ENCODE assay signal across 8 cellular contexts in the genomic region with DNA sequence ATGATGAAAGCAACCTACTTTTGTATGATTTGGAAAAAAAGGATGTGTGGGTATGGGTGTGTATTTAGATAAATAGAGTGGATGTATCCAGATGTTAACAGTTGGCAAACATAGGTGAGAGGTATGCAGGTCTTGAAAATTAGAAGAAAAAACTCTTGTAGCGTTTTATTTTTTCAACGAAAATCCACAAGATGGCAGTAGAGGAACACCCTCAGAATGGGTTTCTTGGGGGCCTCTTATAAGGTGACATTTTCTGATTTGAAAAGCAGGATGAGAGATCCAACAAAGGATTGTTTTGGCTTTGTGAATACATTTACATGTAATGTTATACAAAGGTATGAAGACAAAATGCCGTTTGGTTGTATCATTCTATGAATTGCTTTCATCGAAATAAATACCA.
DNase-seq lines count a peak whose midpoint lies in the region; ATAC-seq, FAIRE-seq and TF ChIP-seq lines count a peak whose summit lies in the region.

No MANE protein-coding gene starts in this region.

- H3K4me3 ChIP-seq in neuronal stem cell (ENCODE audit: low read length in 2 of 2): no peak overlapping the region
- no peak overlapping the region for H3K4me3 ChIP-seq in effector memory CD4-positive, alpha-beta T cell (ENCODE audit: insufficient read depth, low read depth, low read length, poor library complexity, severe bottlenecking)

- no peak overlapping the region for H3K14ac ChIP-seq in neuronal stem cell (ENCODE audit: low read length)

- H2BK15ac ChIP-seq in neuronal stem cell (ENCODE audit: low read length): no peak overlapping the region

- H3K18ac ChIP-seq in neuronal stem cell (ENCODE audit: low read length): no peak overlapping the region

- H3K36me3 ChIP-seq in neuronal stem cell (replicated peaks in 1 of 2; ENCODE audit: control insufficient read depth in 2 of 2, insufficient read depth in 2 of 2, low read length in 2 of 2): no peaks in the 10 kb centered on the region
- no peaks in the 10 kb centered on the region for H3K36me3 ChIP-seq in effector memory CD4-positive, alpha-beta T cell (ENCODE audit: control insufficient read depth, insufficient read depth, low read length)

- H3K9me3 ChIP-seq in neuronal stem cell (replicated peaks in 1 of 2; ENCODE audit: control insufficient read depth in 2 of 2, insufficient read depth in 1 of 2, low read depth in 1 of 2, low read length in 2 of 2): no peaks in the 10 kb centered on the region
- no peaks in the 10 kb centered on the region for H3K9me3 ChIP-seq in effector memory CD4-positive, alpha-beta T cell (ENCODE audit: control insufficient read depth, low read length)

- H4K8ac ChIP-seq in neuronal stem cell (ENCODE audit: low read depth, low read length): no peak overlapping the region

- no peaks in the 10 kb centered on the region for H3K27me3 ChIP-seq in neuronal stem cell (ENCODE audit: control insufficient read depth in 3 of 3, insufficient read depth in 3 of 3, low read depth in 1 of 3, low read length in 3 of 3)
- H3K27me3 ChIP-seq in effector memory CD4-positive, alpha-beta T cell (replicated peaks; ENCODE audit: control insufficient read depth, insufficient read depth, low read length, poor library complexity, severe bottlenecking): no peaks in the 10 kb centered on the region

- no peaks in the 10 kb centered on the region for H3K4me1 ChIP-seq in neuronal stem cell (ENCODE audit: control insufficient read depth in 2 of 2, insufficient read depth in 1 of 2, low read depth in 1 of 2, low read length in 2 of 2)
- H3K4me1 ChIP-seq in effector memory CD4-positive, alpha-beta T cell (ENCODE audit: control insufficient read depth, insufficient read depth, low read length, poor library complexity, severe bottlenecking): no peaks in the 10 kb centered on the region

- peak; percentile 34 for TF ChIP-seq CTCF in D721Med (IDR thresholded peaks at IDR 0.05; ENCODE audit: insufficient read depth, missing control alignments)

- DNase-seq in D721Med (ENCODE audit: insufficient read length, low spot score) (no peak), NCI-H526 treated with DMSO at 0.1 percent for 48 hours (lab: John Stamatoyannopoulos, UW) (peak; percentile 0), dermis blood vessel endothelial cell (peak; percentile 53), neuronal stem cell (ENCODE audit: low spot score) (peak; percentile 32)
- DNase-seq in stimulated activated naive CD8-positive, alpha-beta T cell treated with anti-CD3 and anti-CD28 coated beads, Interleukin-15, Interleukin-2, amounts not matched to agents 100 U/mL and 50 U/mL, for 24 hours: no peak
- no peak for DNase-seq in effector memory CD4-positive, alpha-beta T cell

- H2AK5ac ChIP-seq in neuronal stem cell (ENCODE audit: low read depth, low read length): no peak overlapping the region

- H4K91ac ChIP-seq in neuronal stem cell (ENCODE audit: low read depth, low read length, poor library complexity): no peak overlapping the region

- no peak overlapping the region for H2BK5ac ChIP-seq in neuronal stem cell (ENCODE audit: low read length)

- no peak overlapping the region for H2BK120ac ChIP-seq in neuronal stem cell (ENCODE audit: low read depth, low read length)

- no peak overlapping the region for H3K27ac ChIP-seq in neuronal stem cell (replicated peaks; ENCODE audit: low read length)
- H3K27ac ChIP-seq in effector memory CD4-positive, alpha-beta T cell (ENCODE audit: insufficient read depth, low read length, poor library complexity, severe bottlenecking): no peak overlapping the region

- no peak overlapping the region for H3K9ac ChIP-seq in neuronal stem cell (ENCODE audit: low read depth, low read length, poor library complexity)

- H2BK12ac ChIP-seq in neuronal stem cell (ENCODE audit: low read length): no peak overlapping the region

- H3K23ac ChIP-seq in neuronal stem cell (ENCODE audit: low read depth, low read length, poor library complexity): no peak overlapping the region

- no peak overlapping the region for H2AFZ ChIP-seq in neuronal stem cell (ENCODE audit: low read length)

- no CpG with 5 or more reads among the region's 4 CpGs for WGBS in neuronal stem cell (ENCODE audit: extremely low coverage in 2 of 2, insufficient read length in 2 of 2, insufficient replicate concordance in 1 of 2), 2 donors

- no peaks in the 10 kb centered on the region for H3K79me1 ChIP-seq in neuronal stem cell (ENCODE audit: low read depth, low read length)

- no peak overlapping the region for H3K4ac ChIP-seq in neuronal stem cell (ENCODE audit: low read length)

- peak; percentile 64 for ATAC-seq in GM21576 (IDR thresholded peaks at IDR 0.05; ENCODE audit: unreplicated experiment)
- no peak for ATAC-seq in stimulated activated naive CD8-positive, alpha-beta T cell treated with anti-CD3 and anti-CD28 coated beads, Interleukin-15, Interleukin-2, amounts not matched to agents 100 U/mL and 50 U/mL, for 24 hours
- no peak for ATAC-seq in GM18519 (IDR thresholded peaks at IDR 0.05; ENCODE audit: low FRiP score, unreplicated experiment)

- peak; percentile 61 for FAIRE-seq in D721Med (lab: Jason Lieb, UNC)

- no peak overlapping the region for H3K4me2 ChIP-seq in neuronal stem cell (ENCODE audit: insufficient read depth, low read length, poor library complexity, severe bottlenecking)

Comparison
In these comparisons a context has a peak if more than half of its experiments do, and no peak if none do; other contexts are left out.
1. DNase-seq: peak in NCI-H526 treated with DMSO at 0.1 percent for 48 hours (single experiment), dermis blood vessel endothelial cell (single experiment) and neuronal stem cell (single experiment); none in D721Med (single experiment), stimulated activated naive CD8-positive, alpha-beta T cell treated with anti-CD3 and anti-CD28 coated beads, Interleukin-15, Interleukin-2, amounts not matched to agents 100 U/mL and 50 U/mL, for 24 hours (single experiment) and effector memory CD4-positive, alpha-beta T cell (0 of 3).